ENCODE assay signal across 8 cellular contexts in genomic region chr1:32886012-32886827, GRCh38. TPM values are rescaled to one million over a fixed set of nuclear protein-coding genes. Genes with fewer than 3 reads are reported as not detected.
DNase-seq lines count a peak whose midpoint lies in the region; ATAC-seq and TF ChIP-seq lines count a peak whose summit lies in the region.

TSS of gene HPCA (plus strand) at chr1:32886491. CDS start at chr1:32888899, 2,408 bp downstream.

- peak in 2 of 3 donors; percentile 24 to 35 for DNase-seq in stimulated activated CD4-positive, alpha-beta T cell treated with anti-CD3 and anti-CD28 coated beads, Interleukin-12 subunit alpha, Interleukin-12 subunit beta, amount 100 ng/mL, for 48 hours (ENCODE audit: low read depth in 2 of 3, low spot score in 1 of 3)
- no peak for DNase-seq in stimulated activated CD4-positive, alpha-beta T cell treated with anti-CD3 and anti-CD28 coated beads, Interleukin-4, amount 100 ng/mL, for 4 hours
- DNase-seq in OCI-M1 (lab: John Stamatoyannopoulos, UW): peak; percentile 82
- DNase-seq in breast epithelium (ENCODE audit: low spot score in 2 of 2): peak in 1 of 2 donors; percentile 65
- DNase-seq in kidney tubule cell (ENCODE audit: low spot score): peak; percentile 53
- peak; percentile 77 for DNase-seq in testis
- no peak for DNase-seq in NCI-H1092 (lab: John Stamatoyannopoulos, UW)

- ATAC-seq in GM21529 (IDR thresholded peaks at IDR 0.05; ENCODE audit: unreplicated experiment): no peak

- WGBS in testis, 2 donors: 2% methylated on average over 9 to 62 of the region's 79 CpGs

- H3K9me3 ChIP-seq in breast epithelium: no peaks in the 10 kb centered on the region
- H3K9me3 ChIP-seq in testis: no peaks in the 10 kb centered on the region

- H3K36me3 ChIP-seq in breast epithelium (no peaks in the 10 kb centered on the region), testis (ENCODE audit: low read depth, missing control alignments) (no peaks in the 10 kb centered on the region)

- TF ChIP-seq POLR2A in breast epithelium (IDR thresholded peaks at IDR 0.05): no peak
- TF ChIP-seq POLR2A in testis (IDR thresholded peaks at IDR 0.05): no peak

- peaks cover 10 to 44% of the 10 kb centered on the region in 2 donors for H3K27me3 ChIP-seq in breast epithelium
- no peaks in the 10 kb centered on the region for H3K27me3 ChIP-seq in testis

- H3K4me1 ChIP-seq in breast epithelium (peaks cover 0 to 10% of the 10 kb centered on the region in 2 donors), testis (peaks cover 4% of the 10 kb centered on the region)

- peak in 1 of 3 donors; percentile 21 for TF ChIP-seq CTCF in breast epithelium (IDR thresholded peaks at IDR 0.05)
- peak; percentile 11 to 43 (median 23) for TF ChIP-seq CTCF in testis (IDR thresholded peaks at IDR 0.05)

- H3K4me3 ChIP-seq in breast epithelium (peak within 1 kb of the TSS in 2 of 3 donors; percentile 13 to 56), testis (peak within 1 kb of the TSS; percentile 20 to 26)

- H3K27ac ChIP-seq in breast epithelium (no peak within 1 kb of the TSS), testis (no peak within 1 kb of the TSS)

- intact Hi-C loops in breast epithelium (cut with DNase I; ENCODE audit: low total_unique reads): no loop called here
- intact Hi-C loops in testis (cut with DNase I; ENCODE audit: low total_unique reads): no loop called here

RNA-seq across cellular contexts. Expression of gene HPCA, which starts in this region (rescaled TPM):
- total RNA-seq in breast epithelium: 1 to 10 TPM in 1 of 3 donors, not detected in 2; 2.0 TPM
- 1 to 10 TPM; 1.7 to 6.1 TPM for total RNA-seq in testis
- polyA plus RNA-seq in testis (ENCODE audit: insufficient read depth, low read depth, low replicate concordance): 8.8 TPM

Comparison
In these comparisons a context has a peak if more than half of its experiments do, and no peak if none do; other contexts are left out.
1. DNase-seq: peak in stimulated activated CD4-positive, alpha-beta T cell treated with anti-CD3 and anti-CD28 coated beads, Interleukin-12 subunit alpha, Interleukin-12 subunit beta, amount 100 ng/mL, for 48 hours (2 of 3), OCI-M1 (single experiment), kidney tubule cell (single experiment) and testis (single experiment); none in stimulated activated CD4-positive, alpha-beta T cell treated with anti-CD3 and anti-CD28 coated beads, Interleukin-4, amount 100 ng/mL, for 4 hours (0 of 2) and NCI-H1092 (single experiment).